In the genomic region with DNA sequence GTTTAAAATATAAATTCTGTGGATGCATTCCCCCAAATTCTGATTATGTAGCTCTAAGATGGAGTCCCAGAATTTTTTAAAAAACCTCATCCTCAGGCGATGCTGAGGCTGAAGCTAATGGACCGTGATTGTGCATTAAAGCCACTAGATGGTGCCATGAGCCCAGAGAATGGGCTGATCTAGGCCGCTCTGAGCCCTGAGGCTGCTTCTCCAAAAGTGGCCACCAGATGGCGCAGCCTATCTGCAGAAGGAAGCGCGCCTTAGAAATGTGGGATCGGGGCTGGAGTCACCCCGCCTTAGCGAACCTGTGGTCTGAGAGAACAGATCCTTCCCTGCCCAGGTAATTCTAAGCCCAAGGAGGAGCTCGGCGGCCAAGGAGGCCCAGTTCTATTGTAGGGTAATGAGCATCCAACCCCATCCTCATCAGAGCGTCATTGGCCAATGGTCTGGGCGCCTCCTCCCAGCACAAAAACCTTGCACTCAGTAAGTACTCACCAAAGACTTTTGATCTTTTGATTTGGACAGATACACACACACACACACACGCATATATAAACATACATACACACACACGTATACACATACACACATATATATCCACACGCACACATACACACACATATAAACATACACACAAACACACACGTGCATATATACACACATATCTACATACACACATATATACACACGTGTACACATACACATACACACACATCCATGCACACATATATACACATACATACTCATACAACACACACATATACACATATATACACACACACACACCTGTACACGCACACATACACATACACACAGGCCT, we compare ENCODE assay signal across 8 cellular contexts. TPM values are rescaled to one million over a fixed set of nuclear protein-coding genes. Genes with fewer than 3 reads are reported as not detected.
DNase-seq lines count a peak whose midpoint lies in the region; ATAC-seq and TF ChIP-seq lines count a peak whose summit lies in the region.

No MANE protein-coding gene starts in this region.

- peaks cover 6% of the 10 kb centered on the region for H3K4me1 Mint-ChIP-seq in activated T-helper 1 cell treated with anti-CD3 and anti-CD28 coated beads, Interleukin-12 subunit alpha, Interleukin-12 subunit beta, Interleukin-2, Interleukin-4 antibody, amounts not matched to agents 30 ng/mL and 10 ng/mL and 1 ng/mL, durations not matched to agents 14 hours and 24 hours and 36 hours (ENCODE audit: low read depth)

- H3K27me3 Mint-ChIP-seq in activated T-helper 1 cell treated with anti-CD3 and anti-CD28 coated beads, Interleukin-12 subunit alpha, Interleukin-12 subunit beta, Interleukin-2, Interleukin-4 antibody, amounts not matched to agents 30 ng/mL and 10 ng/mL and 1 ng/mL, durations not matched to agents 14 hours and 24 hours and 36 hours (ENCODE audit: insufficient read depth): no peaks in the 10 kb centered on the region

- H3K9me3 Mint-ChIP-seq in activated T-helper 1 cell treated with anti-CD3 and anti-CD28 coated beads, Interleukin-12 subunit alpha, Interleukin-12 subunit beta, Interleukin-2, Interleukin-4 antibody, amounts not matched to agents 30 ng/mL and 10 ng/mL and 1 ng/mL, durations not matched to agents 14 hours and 24 hours and 36 hours: no peaks in the 10 kb centered on the region

- peak; percentile 97 for TF ChIP-seq CTCF in foreskin fibroblast (IDR thresholded peaks at IDR 0.05; ENCODE audit: low read depth, low read length)
- TF ChIP-seq CTCF in omental fat pad (IDR thresholded peaks at IDR 0.05): peak in 2 of 3 donors; percentile 97 to 100
- TF ChIP-seq CTCF in thoracic aorta (IDR thresholded peaks at IDR 0.05): peak; percentile 99

- H3K4me1 ChIP-seq in thoracic aorta (ENCODE audit: control insufficient read depth in 1 of 2, low read depth in 2 of 2): peaks cover under 1 to 4% of the 10 kb centered on the region in 2 donors

- H3K27ac Mint-ChIP-seq in activated T-helper 1 cell treated with anti-CD3 and anti-CD28 coated beads, Interleukin-12 subunit alpha, Interleukin-12 subunit beta, Interleukin-2, Interleukin-4 antibody, amounts not matched to agents 30 ng/mL and 10 ng/mL and 1 ng/mL, durations not matched to agents 14 hours and 24 hours and 36 hours: no peak overlapping the region

- no peaks in the 10 kb centered on the region for H3K36me3 ChIP-seq in thoracic aorta

- ATAC-seq in GM21786 (IDR thresholded peaks at IDR 0.05; ENCODE audit: unreplicated experiment) (peak; percentile 94), omental fat pad (ENCODE audit: low FRiP score) (peak; percentile 86), thoracic aorta (ENCODE audit: insufficient number of reproducible peaks, low FRiP score, low read depth) (peak; percentile 84)

- intact Hi-C loops in activated T-helper 1 cell treated with anti-CD3 and anti-CD28 coated beads, Interleukin-12 subunit alpha, Interleukin-12 subunit beta, Interleukin-2, Interleukin-4 antibody, amounts not matched to agents 30 ng/mL and 10 ng/mL and 1 ng/mL, durations not matched to agents 14 hours and 24 hours and 36 hours (cut with micrococcal nuclease): loop anchor here (1.0 to 10.0 kb wide), 5 partner anchors 44 to 850 kb away; a partner anchor contains a TSS

- H3K4me3 ChIP-seq in foreskin fibroblast (ENCODE audit: low read depth in 1 of 2, low read length in 2 of 2): peak overlapping the region in 1 of 2 donors; percentile 6
- H3K4me3 ChIP-seq in thoracic aorta: peak overlapping the region; percentile 21

- no peaks in the 10 kb centered on the region for H3K36me3 Mint-ChIP-seq in activated T-helper 1 cell treated with anti-CD3 and anti-CD28 coated beads, Interleukin-12 subunit alpha, Interleukin-12 subunit beta, Interleukin-2, Interleukin-4 antibody, amounts not matched to agents 30 ng/mL and 10 ng/mL and 1 ng/mL, durations not matched to agents 14 hours and 24 hours and 36 hours (ENCODE audit: low read depth)

- no peak overlapping the region for H3K4me3 Mint-ChIP-seq in activated T-helper 1 cell treated with anti-CD3 and anti-CD28 coated beads, Interleukin-12 subunit alpha, Interleukin-12 subunit beta, Interleukin-2, Interleukin-4 antibody, amounts not matched to agents 30 ng/mL and 10 ng/mL and 1 ng/mL, durations not matched to agents 14 hours and 24 hours and 36 hours

- in situ Hi-C loops in G401 (cut with HindIII; ENCODE audit: low sequenced_read_pairs): no loop called here
- in situ Hi-C loops in KBM-7 (cut with MboI; ENCODE audit: low pct_unique_long_range_greater_than_20kb, low sequenced_read_pairs): loop anchor here (10.0 to 25.0 kb wide), 2 partner anchors 240 to 372 kb away; a partner anchor contains a TSS

- H3K27ac ChIP-seq in thoracic aorta: no peak overlapping the region

- DNase-seq in G401 (ENCODE audit: low spot score) (peak; percentile 84), KBM-7 (peak; percentile 88), RPMI7951 (ENCODE audit: low read depth) (peak; percentile 75), foreskin fibroblast (peak; percentile 68 to 92), omental fat pad (ENCODE audit: low spot score) (peak; percentile 98), thoracic aorta (ENCODE audit: low spot score) (peak; percentile 74)
- DNase-seq in activated T-helper 1 cell treated with anti-CD3 and anti-CD28 coated beads, Interleukin-12 subunit alpha, Interleukin-12 subunit beta, Interleukin-2, Interleukin-4 antibody, amounts not matched to agents 30 ng/mL and 10 ng/mL and 1 ng/mL, durations not matched to agents 14 hours and 24 hours and 36 hours (ENCODE audit: low spot score): peak; percentile 72

- no peaks in the 10 kb centered on the region for H3K9me3 ChIP-seq in thoracic aorta

- no peaks in the 10 kb centered on the region for H3K27me3 ChIP-seq in thoracic aorta (replicated peaks; ENCODE audit: insufficient read depth)

RNA-seq across cellular contexts. Expression of a gene that starts 13.7 kb away (rescaled TPM):
- not detected in 2 replicates for total RNA-seq in G401 (2014; rRNA removed; shearing (Covaris generic))
- 667 and 839 TPM in 2 replicates for total RNA-seq in RPMI7951 (2014; rRNA removed; shearing (Covaris generic))
- total RNA-seq in activated T-helper 1 cell treated with anti-CD3 and anti-CD28 coated beads, Interleukin-12 subunit alpha, Interleukin-12 subunit beta, Interleukin-2, Interleukin-4 antibody, amounts not matched to agents 30 ng/mL and 10 ng/mL and 1 ng/mL, durations not matched to agents 14 hours and 24 hours and 36 hours: not detected in 2 replicates
- total RNA-seq in omental fat pad (100 to 1,000 TPM; 217 to 549 (median 381) TPM), thoracic aorta (100 to 1,000 TPM; 249 to 351 TPM)

RNA-seq across cellular contexts. Expression of a gene that starts 43.6 kb away (rescaled TPM):
- total RNA-seq in G401 (2014; rRNA removed; shearing (Covaris generic)): not detected in 2 replicates
- total RNA-seq in RPMI7951 (2014; rRNA removed; shearing (Covaris generic)): 76.9 and 80.5 TPM in 2 replicates
- 1.5 and 2.2 TPM in 2 replicates for total RNA-seq in activated T-helper 1 cell treated with anti-CD3 and anti-CD28 coated beads, Interleukin-12 subunit alpha, Interleukin-12 subunit beta, Interleukin-2, Interleukin-4 antibody, amounts not matched to agents 30 ng/mL and 10 ng/mL and 1 ng/mL, durations not matched to agents 14 hours and 24 hours and 36 hours
- 10 to 100 TPM in 3 of 4 donors, 1 to 10 TPM in 1; 9.6 to 20.5 (median 15.9) TPM for total RNA-seq in omental fat pad
- 10 to 100 TPM; 20.5 to 21.1 TPM for total RNA-seq in thoracic aorta

Comparison
In these comparisons a context has a peak if more than half of its experiments do, and no peak if none do; other contexts are left out.
1. RNA of a gene that starts 13.7 kb away (total RNA-seq): 667 to 839 TPM in RPMI7951, 217 to 549 TPM in omental fat pad and 249 to 351 TPM in thoracic aorta; not detected in activated T-helper 1 cell treated with anti-CD3 and anti-CD28 coated beads, Interleukin-12 subunit alpha, Interleukin-12 subunit beta, Interleukin-2, Interleukin-4 antibody, amounts not matched to agents 30 ng/mL and 10 ng/mL and 1 ng/mL, durations not matched to agents 14 hours and 24 hours and 36 hours and not detected in G401; every median in the first group is over 100 times any median in the second.
2. Peak in every context shown above with its lines, with median percentiles within 50 percentile points of each other: DNase-seq, ATAC-seq and CTCF ChIP-seq.